ENCODE assay signal across 8 cellular contexts in the genomic region with DNA sequence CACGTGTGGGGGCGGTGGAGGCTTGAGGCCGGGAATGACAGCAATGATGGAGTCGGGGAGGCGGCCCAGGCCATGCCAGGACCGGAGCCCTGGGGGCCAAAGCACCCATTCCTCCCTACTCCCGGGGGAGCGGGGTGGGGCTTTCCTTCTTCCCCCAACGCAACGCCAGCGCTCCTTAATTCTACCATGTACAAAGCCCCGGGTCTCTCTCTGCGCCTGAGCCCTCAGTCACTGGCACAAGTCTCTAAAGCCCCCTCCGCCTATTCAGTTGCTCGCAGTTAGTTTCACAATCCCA. TPM values are rescaled to one million over a fixed set of nuclear protein-coding genes. Genes with fewer than 3 reads are reported as not detected.
A peak's percentile ranks its signal among the peaks of the same experiment; 100 is the strongest.
DNase-seq lines count a peak whose midpoint lies in the region; ATAC-seq, FAIRE-seq and TF ChIP-seq lines count a peak whose summit lies in the region.

No MANE protein-coding gene starts in this region.

- H3K4me3 ChIP-seq in HEK293 (ENCODE audit: low read depth, low read length) (peak overlapping the region; percentile 46), foreskin fibroblast (ENCODE audit: low read depth in 1 of 2, low read length in 2 of 2) (peak overlapping the region; percentile 53 to 68), small intestine (ENCODE audit: low read depth in 1 of 2, low read length in 2 of 2) (peak overlapping the region in 1 of 2 donors; percentile 54)

- TF ChIP-seq CTCF in HEK293 (tag by site-specific recombination; IDR thresholded peaks at IDR 0.05) (no peak), foreskin fibroblast (IDR thresholded peaks at IDR 0.05; ENCODE audit: low read depth, low read length) (no peak)

- 46 to 52% (median 46%) methylated on average over 12 to 15 of the region's 15 CpGs for WGBS in small intestine, 3 donors

- no peaks in the 10 kb centered on the region for H3K27me3 Mint-ChIP-seq in T-cell

- POLR2A ChIA-PET in HEK293 (lab: Yijun Ruan, JAX) (interaction anchor here (0.9 to 3.8 kb wide), 14 partner anchors 8 to 332 kb away, joined by 3 to 66 read pairs (median 4); a partner anchor contains a TSS), T-cell (lab: Charles Lee) (no interaction called here)

- H3K36me3 ChIP-seq in HEK293 (ENCODE audit: control insufficient read depth in 2 of 2, insufficient read depth in 1 of 2, low read length in 2 of 2) (peaks cover 0 to 11% of the 10 kb centered on the region in 2 experiments; a peak in 1 of 3 replicates), small intestine (ENCODE audit: control insufficient read depth in 2 of 2, insufficient read depth in 2 of 2, low read length in 2 of 2) (no peaks in the 10 kb centered on the region)

- peak overlapping the region; percentile 87 to 90 for H3K27ac Mint-ChIP-seq in T-cell

- ATAC-seq in T-cell (replicated peaks in 1 of 4) (no peak), GM19455 (IDR thresholded peaks at IDR 0.05; ENCODE audit: unreplicated experiment) (no peak)

- no peaks in the 10 kb centered on the region for H3K27me3 ChIP-seq in small intestine (ENCODE audit: control insufficient read depth in 2 of 2, insufficient read depth in 2 of 2, low read length in 2 of 2)

- H3K36me3 Mint-ChIP-seq in T-cell, result peaks cover 5% of the 10 kb centered on the region

- H3K4me3 Mint-ChIP-seq in T-cell, result peak overlapping the region; percentile 83 to 92 (median 91)

- DNase-seq in T-cell (no peak), foreskin fibroblast (no peak), small intestine (no peak), CD1c-positive myeloid dendritic cell (ENCODE audit: extremely low spot score) (no peak), AML-193 (lab: John Stamatoyannopoulos, UW) (no peak), NCI-H1417 (lab: John Stamatoyannopoulos, UW) (no peak)

- H3K4me1 ChIP-seq in HEK293 (ENCODE audit: control insufficient read depth, insufficient read depth, low read length), result peaks cover 14% of the 10 kb centered on the region
- H3K4me1 ChIP-seq in small intestine (ENCODE audit: control insufficient read depth in 2 of 2, insufficient read depth in 1 of 2, low read depth in 1 of 2, low read length in 1 of 2), result no peaks in the 10 kb centered on the region

- peaks cover 27 to 36% (median 32%) of the 10 kb centered on the region in 3 donors for H3K4me1 Mint-ChIP-seq in T-cell

- no peak for FAIRE-seq in small intestine (lab: Jason Lieb, UNC)

- H3K9me3 Mint-ChIP-seq in T-cell, result no peaks in the 10 kb centered on the region

- peak overlapping the region; percentile 90 for H3K27ac ChIP-seq in HEK293 (ENCODE audit: extremely low read depth, low read depth, low read length)
- peak overlapping the region; percentile 95 to 97 for H3K27ac ChIP-seq in small intestine (ENCODE audit: low read depth in 1 of 2, low read length in 1 of 2)

- no peaks in the 10 kb centered on the region for H3K9me3 ChIP-seq in HEK293 (ENCODE audit: control insufficient read depth, insufficient read depth, low read depth, low read length)
- no peaks in the 10 kb centered on the region for H3K9me3 ChIP-seq in small intestine (ENCODE audit: control insufficient read depth, low read depth)

- CTCF ChIA-PET in HEK293 (lab: Yijun Ruan, JAX) (interaction anchor here (0.6 to 6.3 kb wide), 13 partner anchors 17 to 141 kb away, joined by 3 to 73 read pairs (median 4); no protein-coding TSS in a partner anchor), T-cell (lab: Charles Lee) (interaction anchor here (0.7 to 2.6 kb wide), 6 partner anchors 16 to 391 kb away, joined by 3 to 24 read pairs (median 3); a partner anchor contains a TSS)

TF ChIP-seq in HEK293, 187 proteins besides CTCF, POLR2A, EP300 and RAD21 (continues in another document):
- TF ChIP-seq GLIS2 (tag by site-specific recombination; IDR thresholded peaks at IDR 0.05) (peak; percentile 65), ZNF660 (tag by site-specific recombination; IDR thresholded peaks at IDR 0.05) (0 out of 2 replicates have a peak, but pooled peaks have one; percentile 12), ZNF140 (tag by site-specific recombination; IDR thresholded peaks at IDR 0.05) (no peak), KLF16 (tag by site-specific recombination; IDR thresholded peaks at IDR 0.05) (no peak), ZNF335 (tag by site-specific recombination; conservative IDR thresholded peaks at IDR 0.05) (peak; percentile 84), SP2 (tag by site-specific recombination; IDR thresholded peaks at IDR 0.05) (peak; percentile 3; the same call in 1 of the 2 replicates), WT1 (tag by site-specific recombination; IDR thresholded peaks at IDR 0.05) (peak; percentile 43; the same call in 1 of the 2 replicates), GLIS1 (tag by site-specific recombination; IDR thresholded peaks at IDR 0.05) (peak; percentile 60), ZFP37 (tag by site-specific recombination; IDR thresholded peaks at IDR 0.05) (0 out of 2 replicates have a peak, but pooled peaks have one; percentile 0), ZNF501 (tag by site-specific recombination; IDR thresholded peaks at IDR 0.05) (peak; percentile 3; the same call in 1 of the 2 replicates)
- TF ChIP-seq, protein P1, sequence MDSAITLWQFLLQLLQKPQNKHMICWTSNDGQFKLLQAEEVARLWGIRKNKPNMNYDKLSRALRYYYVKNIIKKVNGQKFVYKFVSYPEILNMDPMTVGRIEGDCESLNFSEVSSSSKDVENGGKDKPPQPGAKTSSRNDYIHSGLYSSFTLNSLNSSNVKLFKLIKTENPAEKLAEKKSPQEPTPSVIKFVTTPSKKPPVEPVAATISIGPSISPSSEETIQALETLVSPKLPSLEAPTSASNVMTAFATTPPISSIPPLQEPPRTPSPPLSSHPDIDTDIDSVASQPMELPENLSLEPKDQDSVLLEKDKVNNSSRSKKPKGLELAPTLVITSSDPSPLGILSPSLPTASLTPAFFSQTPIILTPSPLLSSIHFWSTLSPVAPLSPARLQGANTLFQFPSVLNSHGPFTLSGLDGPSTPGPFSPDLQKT (IDR thresholded peaks at IDR 0.05; ENCODE audit: borderline replicate concordance, low read depth, low read length), result no peak
- TF ChIP-seq, protein P2, sequence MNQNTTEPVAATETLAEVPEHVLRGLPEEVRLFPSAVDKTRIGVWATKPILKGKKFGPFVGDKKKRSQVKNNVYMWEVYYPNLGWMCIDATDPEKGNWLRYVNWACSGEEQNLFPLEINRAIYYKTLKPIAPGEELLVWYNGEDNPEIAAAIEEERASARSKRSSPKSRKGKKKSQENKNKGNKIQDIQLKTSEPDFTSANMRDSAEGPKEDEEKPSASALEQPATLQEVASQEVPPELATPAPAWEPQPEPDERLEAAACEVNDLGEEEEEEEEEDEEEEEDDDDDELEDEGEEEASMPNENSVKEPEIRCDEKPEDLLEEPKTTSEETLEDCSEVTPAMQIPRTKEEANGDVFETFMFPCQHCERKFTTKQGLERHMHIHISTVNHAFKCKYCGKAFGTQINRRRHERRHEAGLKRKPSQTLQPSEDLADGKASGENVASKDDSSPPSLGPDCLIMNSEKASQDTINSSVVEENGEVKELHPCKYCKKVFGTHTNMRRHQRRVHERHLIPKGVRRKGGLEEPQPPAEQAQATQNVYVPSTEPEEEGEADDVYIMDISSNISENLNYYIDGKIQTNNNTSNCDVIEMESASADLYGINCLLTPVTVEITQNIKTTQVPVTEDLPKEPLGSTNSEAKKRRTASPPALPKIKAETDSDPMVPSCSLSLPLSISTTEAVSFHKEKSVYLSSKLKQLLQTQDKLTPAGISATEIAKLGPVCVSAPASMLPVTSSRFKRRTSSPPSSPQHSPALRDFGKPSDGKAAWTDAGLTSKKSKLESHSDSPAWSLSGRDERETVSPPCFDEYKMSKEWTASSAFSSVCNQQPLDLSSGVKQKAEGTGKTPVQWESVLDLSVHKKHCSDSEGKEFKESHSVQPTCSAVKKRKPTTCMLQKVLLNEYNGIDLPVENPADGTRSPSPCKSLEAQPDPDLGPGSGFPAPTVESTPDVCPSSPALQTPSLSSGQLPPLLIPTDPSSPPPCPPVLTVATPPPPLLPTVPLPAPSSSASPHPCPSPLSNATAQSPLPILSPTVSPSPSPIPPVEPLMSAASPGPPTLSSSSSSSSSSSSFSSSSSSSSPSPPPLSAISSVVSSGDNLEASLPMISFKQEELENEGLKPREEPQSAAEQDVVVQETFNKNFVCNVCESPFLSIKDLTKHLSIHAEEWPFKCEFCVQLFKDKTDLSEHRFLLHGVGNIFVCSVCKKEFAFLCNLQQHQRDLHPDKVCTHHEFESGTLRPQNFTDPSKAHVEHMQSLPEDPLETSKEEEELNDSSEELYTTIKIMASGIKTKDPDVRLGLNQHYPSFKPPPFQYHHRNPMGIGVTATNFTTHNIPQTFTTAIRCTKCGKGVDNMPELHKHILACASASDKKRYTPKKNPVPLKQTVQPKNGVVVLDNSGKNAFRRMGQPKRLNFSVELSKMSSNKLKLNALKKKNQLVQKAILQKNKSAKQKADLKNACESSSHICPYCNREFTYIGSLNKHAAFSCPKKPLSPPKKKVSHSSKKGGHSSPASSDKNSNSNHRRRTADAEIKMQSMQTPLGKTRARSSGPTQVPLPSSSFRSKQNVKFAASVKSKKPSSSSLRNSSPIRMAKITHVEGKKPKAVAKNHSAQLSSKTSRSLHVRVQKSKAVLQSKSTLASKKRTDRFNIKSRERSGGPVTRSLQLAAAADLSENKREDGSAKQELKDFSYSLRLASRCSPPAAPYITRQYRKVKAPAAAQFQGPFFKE (tag by site-specific recombination; IDR thresholded peaks at IDR 0.05; ENCODE audit: borderline replicate concordance), result no peak
- TF ChIP-seq, protein P3, sequence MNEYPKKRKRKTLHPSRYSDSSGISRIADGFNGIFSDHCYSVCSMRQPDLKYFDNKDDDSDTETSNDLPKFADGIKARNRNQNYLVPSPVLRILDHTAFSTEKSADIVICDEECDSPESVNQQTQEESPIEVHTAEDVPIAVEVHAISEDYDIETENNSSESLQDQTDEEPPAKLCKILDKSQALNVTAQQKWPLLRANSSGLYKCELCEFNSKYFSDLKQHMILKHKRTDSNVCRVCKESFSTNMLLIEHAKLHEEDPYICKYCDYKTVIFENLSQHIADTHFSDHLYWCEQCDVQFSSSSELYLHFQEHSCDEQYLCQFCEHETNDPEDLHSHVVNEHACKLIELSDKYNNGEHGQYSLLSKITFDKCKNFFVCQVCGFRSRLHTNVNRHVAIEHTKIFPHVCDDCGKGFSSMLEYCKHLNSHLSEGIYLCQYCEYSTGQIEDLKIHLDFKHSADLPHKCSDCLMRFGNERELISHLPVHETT (tag by site-specific recombination; IDR thresholded peaks at IDR 0.05), result 0 out of 2 replicates have a peak, but pooled peaks have one; percentile 14

RNA-seq across cellular contexts. Expression of a gene that starts 0.2 kb away (rescaled TPM):
- total RNA-seq in T-cell, result 1 to 10 TPM; 2.9 to 7.3 (median 5.2) TPM
- polyA plus RNA-seq in small intestine, result 1 to 10 TPM; 1.9 to 2.7 (median 2.2) TPM

RNA-seq across cellular contexts. Expression of a gene that starts 13.3 kb away (rescaled TPM):
- total RNA-seq in T-cell, result 10 to 100 TPM; 10.0 to 18.1 (median 14.5) TPM
- polyA plus RNA-seq in small intestine, result 1 to 10 TPM; 1.3 to 1.8 (median 1.6) TPM

RNA-seq across cellular contexts. Expression of a gene that starts 15.4 kb away (rescaled TPM):
- 100 to 1,000 TPM in 3 of 5 donors, 10 to 100 TPM in 2; 95.4 to 138 (median 113) TPM for total RNA-seq in T-cell
- 100 to 1,000 TPM; 104 to 152 (median 132) TPM for polyA plus RNA-seq in small intestine

RNA-seq across cellular contexts. Expression of a gene that starts 15.7 kb away (rescaled TPM):
- 10 to 100 TPM; 28.9 to 34.9 (median 32.9) TPM for total RNA-seq in T-cell
- 10 to 100 TPM; 18.4 to 24.4 (median 23.7) TPM for polyA plus RNA-seq in small intestine

RNA-seq across cellular contexts. Expression of a gene that starts 27.7 kb away (rescaled TPM):
- 100 to 1,000 TPM; 250 to 331 (median 274) TPM for total RNA-seq in T-cell
- polyA plus RNA-seq in small intestine, result 10 to 100 TPM; 23.7 to 60.4 (median 25.7) TPM
